Comparison of ENCODE assay signal across 1 cellular context in genomic region chr12:65602579-65603295, GRCh38.
TF ChIP-seq lines count a peak whose summit lies in the region.

No MANE protein-coding gene starts in this region.

TF ChIP-seq in HEK293, 187 proteins besides CTCF, POLR2A, EP300 and RAD21 (continued from another document and continues in another):
- TF ChIP-seq ZFP69B (tag by site-specific recombination; IDR thresholded peaks at IDR 0.05) (no peak), MYNN (tag by site-specific recombination; IDR thresholded peaks at IDR 0.05; ENCODE audit: borderline replicate concordance) (no peak), ZNF560 (tag by site-specific recombination; IDR thresholded peaks at IDR 0.05; ENCODE audit: borderline replicate concordance) (no peak), ZFHX2 (tag by site-specific recombination; conservative IDR thresholded peaks at IDR 0.05) (peak; percentile 81), HOXA7 (CRISPR knock-in tag; IDR thresholded peaks at IDR 0.05; ENCODE audit: borderline replicate concordance) (no peak), EGR2 (tag by site-specific recombination; IDR thresholded peaks at IDR 0.05; ENCODE audit: low read depth) (peak; percentile 61), ZNF37A (tag by site-specific recombination; IDR thresholded peaks at IDR 0.05) (no peak), ZNF621 (tag by site-specific recombination; IDR thresholded peaks at IDR 0.05) (no peak), ZNF221 (tag by site-specific recombination; IDR thresholded peaks at IDR 0.05; ENCODE audit: borderline replicate concordance) (no peak), ZNF292 (tag by site-specific recombination; IDR thresholded peaks at IDR 0.05; ENCODE audit: borderline replicate concordance, low read depth) (no peak), ZNF624 (tag by site-specific recombination; IDR thresholded peaks at IDR 0.05) (no peak), ZNF155 (tag by site-specific recombination; IDR thresholded peaks at IDR 0.05) (no peak), IKZF3 (tag by site-specific recombination; IDR thresholded peaks at IDR 0.05) (peak; percentile 62), ZBTB8A (tag by site-specific recombination; IDR thresholded peaks at IDR 0.05) (no peak), ZNF791 (tag by site-specific recombination; IDR thresholded peaks at IDR 0.05) (no peak), GLIS1 (tag by site-specific recombination; IDR thresholded peaks at IDR 0.05) (peak; percentile 44), PRDM6 (tag by site-specific recombination; IDR thresholded peaks at IDR 0.05) (peak; percentile 43; the same call in 1 of the 2 replicates), SCRT1 (tag by site-specific recombination; IDR thresholded peaks at IDR 0.05; ENCODE audit: borderline replicate concordance) (no peak), ZNF274 (IDR thresholded peaks at IDR 0.05; ENCODE audit: low read length) (no peak), ZNF274 (tag by site-specific recombination; IDR thresholded peaks at IDR 0.05; ENCODE audit: borderline replicate concordance) (no peak), MEIS1 (CRISPR knock-in tag; IDR thresholded peaks at IDR 0.05; ENCODE audit: borderline replicate concordance) (peak; percentile 45; the same call in 1 of the 2 replicates), BCL11A (tag by site-specific recombination; IDR thresholded peaks at IDR 0.05; ENCODE audit: low read depth) (peak; percentile 49; the same call in 1 of the 2 replicates), ZNF530 (tag by site-specific recombination; IDR thresholded peaks at IDR 0.05; ENCODE audit: low read depth) (no peak), GLI4 (tag by site-specific recombination; IDR thresholded peaks at IDR 0.05) (no peak), ZNF175 (tag by site-specific recombination; IDR thresholded peaks at IDR 0.05) (no peak), ZNF2 (tag by site-specific recombination; IDR thresholded peaks at IDR 0.05) (no peak), ZNF148 (tag by site-specific recombination; IDR thresholded peaks at IDR 0.05; ENCODE audit: borderline replicate concordance) (no peak), ZFP3 (tag by site-specific recombination; IDR thresholded peaks at IDR 0.05; ENCODE audit: low read depth) (no peak), REST (tag by site-specific recombination; IDR thresholded peaks at IDR 0.05) (no peak), TRIM28 (IDR thresholded peaks at IDR 0.05; ENCODE audit: borderline replicate concordance, low read length) (0 out of 2 replicates have a peak, but pooled peaks have one; percentile 22), KLF16 (tag by site-specific recombination; IDR thresholded peaks at IDR 0.05) (0 out of 2 replicates have a peak, but pooled peaks have one; percentile 26), MZF1 (tag by site-specific recombination; IDR thresholded peaks at IDR 0.05; ENCODE audit: borderline replicate concordance) (no peak), ZFP41 (tag by site-specific recombination; IDR thresholded peaks at IDR 0.05; ENCODE audit: borderline replicate concordance) (no peak), ZSCAN5A (tag by site-specific recombination; IDR thresholded peaks at IDR 0.05) (no peak)
- TF ChIP-seq, protein P1, sequence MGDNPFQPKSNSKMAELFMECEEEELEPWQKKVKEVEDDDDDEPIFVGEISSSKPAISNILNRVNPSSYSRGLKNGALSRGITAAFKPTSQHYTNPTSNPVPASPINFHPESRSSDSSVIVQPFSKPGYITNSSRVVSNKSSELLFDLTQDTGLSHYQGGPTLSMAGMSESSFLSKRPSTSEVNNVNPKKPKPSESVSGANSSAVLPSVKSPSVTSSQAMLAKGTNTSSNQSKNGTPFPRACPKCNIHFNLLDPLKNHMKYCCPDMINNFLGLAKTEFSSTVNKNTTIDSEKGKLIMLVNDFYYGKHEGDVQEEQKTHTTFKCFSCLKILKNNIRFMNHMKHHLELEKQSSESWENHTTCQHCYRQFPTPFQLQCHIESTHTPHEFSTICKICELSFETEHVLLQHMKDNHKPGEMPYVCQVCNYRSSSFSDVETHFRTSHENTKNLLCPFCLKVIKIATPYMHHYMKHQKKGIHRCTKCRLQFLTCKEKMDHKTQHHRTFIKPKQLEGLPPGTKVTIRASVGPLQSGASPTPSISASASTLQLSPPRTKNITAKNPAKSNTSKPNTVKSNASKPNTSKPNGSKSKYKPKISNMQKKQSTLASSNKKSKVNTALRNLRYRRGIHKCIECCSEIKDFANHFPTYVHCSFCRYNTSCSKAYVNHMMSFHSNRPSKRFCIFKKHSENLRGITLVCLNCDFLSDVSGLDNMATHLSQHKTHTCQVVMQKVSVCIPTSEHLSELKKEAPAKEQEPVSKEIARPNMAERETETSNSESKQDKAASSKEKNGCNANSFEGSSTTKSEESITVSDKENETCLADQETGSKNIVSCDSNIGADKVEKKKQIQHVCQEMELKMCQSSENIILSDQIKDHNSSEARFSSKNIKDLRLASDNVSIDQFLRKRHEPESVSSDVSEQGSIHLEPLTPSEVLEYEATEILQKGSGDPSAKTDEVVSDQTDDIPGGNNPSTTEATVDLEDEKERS (tag by site-specific recombination; IDR thresholded peaks at IDR 0.05) = no peak
- TF ChIP-seq, protein P2, sequence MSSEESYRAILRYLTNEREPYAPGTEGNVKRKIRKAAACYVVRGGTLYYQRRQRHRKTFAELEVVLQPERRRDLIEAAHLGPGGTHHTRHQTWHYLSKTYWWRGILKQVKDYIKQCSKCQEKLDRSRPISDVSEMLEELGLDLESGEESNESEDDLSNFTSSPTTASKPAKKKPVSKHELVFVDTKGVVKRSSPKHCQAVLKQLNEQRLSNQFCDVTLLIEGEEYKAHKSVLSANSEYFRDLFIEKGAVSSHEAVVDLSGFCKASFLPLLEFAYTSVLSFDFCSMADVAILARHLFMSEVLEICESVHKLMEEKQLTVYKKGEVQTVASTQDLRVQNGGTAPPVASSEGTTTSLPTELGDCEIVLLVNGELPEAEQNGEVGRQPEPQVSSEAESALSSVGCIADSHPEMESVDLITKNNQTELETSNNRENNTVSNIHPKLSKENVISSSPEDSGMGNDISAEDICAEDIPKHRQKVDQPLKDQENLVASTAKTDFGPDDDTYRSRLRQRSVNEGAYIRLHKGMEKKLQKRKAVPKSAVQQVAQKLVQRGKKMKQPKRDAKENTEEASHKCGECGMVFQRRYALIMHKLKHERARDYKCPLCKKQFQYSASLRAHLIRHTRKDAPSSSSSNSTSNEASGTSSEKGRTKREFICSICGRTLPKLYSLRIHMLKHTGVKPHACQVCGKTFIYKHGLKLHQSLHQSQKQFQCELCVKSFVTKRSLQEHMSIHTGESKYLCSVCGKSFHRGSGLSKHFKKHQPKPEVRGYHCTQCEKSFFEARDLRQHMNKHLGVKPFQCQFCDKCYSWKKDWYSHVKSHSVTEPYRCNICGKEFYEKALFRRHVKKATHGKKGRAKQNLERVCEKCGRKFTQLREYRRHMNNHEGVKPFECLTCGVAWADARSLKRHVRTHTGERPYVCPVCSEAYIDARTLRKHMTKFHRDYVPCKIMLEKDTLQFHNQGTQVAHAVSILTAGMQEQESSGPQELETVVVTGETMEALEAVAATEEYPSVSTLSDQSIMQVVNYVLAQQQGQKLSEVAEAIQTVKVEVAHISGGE (tag by site-specific recombination; conservative IDR thresholded peaks at IDR 0.05; ENCODE audit: low read depth) = no peak
- TF ChIP-seq, protein P3, sequence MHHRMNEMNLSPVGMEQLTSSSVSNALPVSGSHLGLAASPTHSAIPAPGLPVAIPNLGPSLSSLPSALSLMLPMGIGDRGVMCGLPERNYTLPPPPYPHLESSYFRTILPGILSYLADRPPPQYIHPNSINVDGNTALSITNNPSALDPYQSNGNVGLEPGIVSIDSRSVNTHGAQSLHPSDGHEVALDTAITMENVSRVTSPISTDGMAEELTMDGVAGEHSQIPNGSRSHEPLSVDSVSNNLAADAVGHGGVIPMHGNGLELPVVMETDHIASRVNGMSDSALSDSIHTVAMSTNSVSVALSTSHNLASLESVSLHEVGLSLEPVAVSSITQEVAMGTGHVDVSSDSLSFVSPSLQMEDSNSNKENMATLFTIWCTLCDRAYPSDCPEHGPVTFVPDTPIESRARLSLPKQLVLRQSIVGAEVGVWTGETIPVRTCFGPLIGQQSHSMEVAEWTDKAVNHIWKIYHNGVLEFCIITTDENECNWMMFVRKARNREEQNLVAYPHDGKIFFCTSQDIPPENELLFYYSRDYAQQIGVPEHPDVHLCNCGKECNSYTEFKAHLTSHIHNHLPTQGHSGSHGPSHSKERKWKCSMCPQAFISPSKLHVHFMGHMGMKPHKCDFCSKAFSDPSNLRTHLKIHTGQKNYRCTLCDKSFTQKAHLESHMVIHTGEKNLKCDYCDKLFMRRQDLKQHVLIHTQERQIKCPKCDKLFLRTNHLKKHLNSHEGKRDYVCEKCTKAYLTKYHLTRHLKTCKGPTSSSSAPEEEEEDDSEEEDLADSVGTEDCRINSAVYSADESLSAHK (tag by site-specific recombination; IDR thresholded peaks at IDR 0.05) = no peak
- TF ChIP-seq, protein P4, sequence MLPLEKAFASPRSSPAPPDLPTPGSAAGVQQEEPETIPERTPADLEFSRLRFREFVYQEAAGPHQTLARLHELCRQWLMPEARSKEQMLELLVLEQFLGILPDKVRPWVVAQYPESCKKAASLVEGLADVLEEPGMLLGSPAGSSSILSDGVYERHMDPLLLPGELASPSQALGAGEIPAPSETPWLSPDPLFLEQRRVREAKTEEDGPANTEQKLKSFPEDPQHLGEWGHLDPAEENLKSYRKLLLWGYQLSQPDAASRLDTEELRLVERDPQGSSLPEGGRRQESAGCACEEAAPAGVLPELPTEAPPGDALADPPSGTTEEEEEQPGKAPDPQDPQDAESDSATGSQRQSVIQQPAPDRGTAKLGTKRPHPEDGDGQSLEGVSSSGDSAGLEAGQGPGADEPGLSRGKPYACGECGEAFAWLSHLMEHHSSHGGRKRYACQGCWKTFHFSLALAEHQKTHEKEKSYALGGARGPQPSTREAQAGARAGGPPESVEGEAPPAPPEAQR (tag by site-specific recombination; IDR thresholded peaks at IDR 0.05) = no peak
- TF ChIP-seq, protein P5, sequence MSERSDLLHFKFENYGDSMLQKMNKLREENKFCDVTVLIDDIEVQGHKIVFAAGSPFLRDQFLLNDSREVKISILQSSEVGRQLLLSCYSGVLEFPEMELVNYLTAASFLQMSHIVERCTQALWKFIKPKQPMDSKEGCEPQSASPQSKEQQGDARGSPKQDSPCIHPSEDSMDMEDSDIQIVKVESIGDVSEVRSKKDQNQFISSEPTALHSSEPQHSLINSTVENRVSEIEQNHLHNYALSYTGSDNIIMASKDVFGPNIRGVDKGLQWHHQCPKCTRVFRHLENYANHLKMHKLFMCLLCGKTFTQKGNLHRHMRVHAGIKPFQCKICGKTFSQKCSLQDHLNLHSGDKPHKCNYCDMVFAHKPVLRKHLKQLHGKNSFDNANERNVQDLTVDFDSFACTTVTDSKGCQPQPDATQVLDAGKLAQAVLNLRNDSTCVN (tag by site-specific recombination; optimal IDR thresholded peaks at IDR 0.05) = no peak
